8 cellular contexts compared by ENCODE assay signal in the genomic region with DNA sequence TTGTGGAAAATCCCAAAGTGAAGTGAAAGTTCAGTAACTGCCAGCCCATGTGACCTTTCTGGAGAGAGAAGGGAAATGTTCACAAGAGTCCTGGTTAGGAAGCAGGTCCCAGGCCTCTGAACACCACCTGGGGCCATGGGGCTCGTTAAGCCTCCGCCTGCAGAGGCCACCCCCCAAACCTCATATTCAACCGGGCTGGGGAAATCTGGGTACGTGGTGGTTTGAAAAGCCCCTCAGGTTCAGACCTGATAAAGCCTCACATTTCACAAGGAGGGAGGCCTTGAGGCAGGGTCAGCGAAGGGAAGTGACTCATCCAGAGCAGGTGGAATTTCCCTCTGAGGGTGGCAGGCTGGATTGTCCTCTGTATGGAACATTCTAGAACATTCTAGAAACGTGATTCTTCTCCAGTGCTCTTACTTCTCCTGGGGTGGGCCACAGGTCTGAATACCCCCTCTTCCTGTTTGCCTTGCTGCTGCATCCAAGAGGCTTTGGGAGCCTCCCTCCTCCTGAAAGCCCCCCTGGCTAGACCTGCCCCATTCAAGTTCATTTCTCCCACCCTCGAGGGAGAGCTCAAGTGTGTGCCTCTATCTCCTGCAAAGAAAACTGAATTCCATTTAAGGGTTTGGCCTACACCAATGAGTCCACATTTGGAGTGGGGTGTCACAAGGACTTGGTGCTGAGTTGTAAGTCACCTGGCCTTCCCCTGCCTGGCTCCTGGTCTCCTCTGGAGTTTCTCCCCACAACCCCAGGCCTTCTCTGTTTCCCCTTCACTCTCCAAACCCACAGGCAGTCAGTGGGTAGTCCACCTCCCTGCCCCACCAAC. TPM values are rescaled to one million over a fixed set of nuclear protein-coding genes. Genes with fewer than 3 reads are reported as not detected.
A peak's percentile ranks its signal among the peaks of the same experiment; 100 is the strongest.
DNase-seq lines count a peak whose midpoint lies in the region; ATAC-seq lines count a peak whose summit lies in the region.

No MANE protein-coding gene starts in this region.

- H3K4ac ChIP-seq in neuronal stem cell (ENCODE audit: low read length) = no peak overlapping the region

- H3K36me3 ChIP-seq in neuronal stem cell (replicated peaks in 1 of 2; ENCODE audit: control insufficient read depth in 2 of 2, insufficient read depth in 2 of 2, low read length in 2 of 2) = no peaks in the 10 kb centered on the region

- H3K27me3 ChIP-seq in neuronal stem cell (ENCODE audit: control insufficient read depth in 3 of 3, insufficient read depth in 3 of 3, low read depth in 1 of 3, low read length in 3 of 3) = peaks cover 0 to 26% (median 0%) of the 10 kb centered on the region in 3 experiments

- WGBS in neuronal stem cell (ENCODE audit: extremely low coverage in 2 of 2, insufficient read length in 2 of 2, insufficient replicate concordance in 1 of 2), 2 donors = no CpG with 5 or more reads among the region's 7 CpGs

- no peak overlapping the region for H3K4me3 ChIP-seq in neuronal stem cell (ENCODE audit: low read length in 2 of 2)

- H3K27ac ChIP-seq in neuronal stem cell (replicated peaks; ENCODE audit: low read length) = no peak overlapping the region

- H3K23ac ChIP-seq in neuronal stem cell (ENCODE audit: low read depth, low read length, poor library complexity) = no peak overlapping the region

- H3K79me1 ChIP-seq in neuronal stem cell (ENCODE audit: low read depth, low read length) = no peaks in the 10 kb centered on the region

- DNase-seq in NCI-H226 (peak; percentile 67), amniotic epithelial cell (ENCODE audit: low read depth) (peak; percentile 58), neuronal stem cell (ENCODE audit: low spot score) (no peak), NOMO-1 (lab: John Stamatoyannopoulos, UW; ENCODE audit: unreplicated experiment in 2 of 2) (no peak), HuH-7 (ENCODE audit: low spot score) (no peak)

- no peak overlapping the region for H2BK5ac ChIP-seq in neuronal stem cell (ENCODE audit: low read length)

- H2BK120ac ChIP-seq in neuronal stem cell (ENCODE audit: low read depth, low read length) = no peak overlapping the region

- no peak overlapping the region for H2AFZ ChIP-seq in neuronal stem cell (ENCODE audit: low read length)

- H2BK12ac ChIP-seq in neuronal stem cell (ENCODE audit: low read length) = no peak overlapping the region

- H2BK15ac ChIP-seq in neuronal stem cell (ENCODE audit: low read length) = peak overlapping the region; percentile 54

- peak overlapping the region; percentile 70 for H2AK5ac ChIP-seq in neuronal stem cell (ENCODE audit: low read depth, low read length)

- no peak overlapping the region for H3K4me2 ChIP-seq in neuronal stem cell (ENCODE audit: insufficient read depth, low read length, poor library complexity, severe bottlenecking)

- ATAC-seq in GM19023 (IDR thresholded peaks at IDR 0.05; ENCODE audit: unreplicated experiment) (peak; percentile 16), GM21526 (IDR thresholded peaks at IDR 0.05; ENCODE audit: low FRiP score, unreplicated experiment) (no peak), GM21515 (IDR thresholded peaks at IDR 0.05; ENCODE audit: unreplicated experiment) (no peak)

- no peak overlapping the region for H4K91ac ChIP-seq in neuronal stem cell (ENCODE audit: low read depth, low read length, poor library complexity)

- no peak overlapping the region for H3K14ac ChIP-seq in neuronal stem cell (ENCODE audit: low read length)

- H3K18ac ChIP-seq in neuronal stem cell (ENCODE audit: low read length) = no peak overlapping the region

- peaks cover 20 to 29% of the 10 kb centered on the region in 2 donors for H3K4me1 ChIP-seq in neuronal stem cell (ENCODE audit: control insufficient read depth in 2 of 2, insufficient read depth in 1 of 2, low read depth in 1 of 2, low read length in 2 of 2)

- H4K8ac ChIP-seq in neuronal stem cell (ENCODE audit: low read depth, low read length) = no peak overlapping the region

- H3K9ac ChIP-seq in neuronal stem cell (ENCODE audit: low read depth, low read length, poor library complexity) = no peak overlapping the region

- H3K9me3 ChIP-seq in neuronal stem cell (replicated peaks in 1 of 2; ENCODE audit: control insufficient read depth in 2 of 2, insufficient read depth in 1 of 2, low read depth in 1 of 2, low read length in 2 of 2) = no peaks in the 10 kb centered on the region

RNA-seq across cellular contexts. Expression of gene FXYD2, which starts 6.3 kb away (rescaled TPM):
- polyA plus RNA-seq in neuronal stem cell (2013, experiment 1 of 2) = 4.1 TPM
- 3.3 TPM for polyA plus RNA-seq in neuronal stem cell (2013, experiment 2 of 2)

RNA-seq across cellular contexts. Expression of gene DSCAML1, which starts 21.2 kb away (rescaled TPM):
- 0.47 TPM for polyA plus RNA-seq in neuronal stem cell (2013, experiment 1 of 2)
- 0.50 TPM for polyA plus RNA-seq in neuronal stem cell (2013, experiment 2 of 2)

RNA-seq across cellular contexts. Expression of gene FXYD6, which starts 58.2 kb away (rescaled TPM):
- polyA plus RNA-seq in neuronal stem cell (2013, experiment 1 of 2) = 291 TPM
- polyA plus RNA-seq in neuronal stem cell (2013, experiment 2 of 2) = 288 TPM

Comparison
In these comparisons a context has a peak if more than half of its experiments do, and no peak if none do; other contexts are left out.
1. DNase-seq: peak in NCI-H226 (single experiment) and amniotic epithelial cell (single experiment); none in neuronal stem cell (single experiment), NOMO-1 (0 of 2) and HuH-7 (single experiment).